1 cellular context compared by ENCODE assay signal in genomic region chr13:99296270-99296865, GRCh38.
TF ChIP-seq lines count a peak whose summit lies in the region.

No MANE protein-coding gene starts in this region.

TF ChIP-seq in IMR-90, 13 proteins besides CTCF, POLR2A, EP300 and RAD21 (continued from another document):
- TF ChIP-seq CHD1 (IDR thresholded peaks at IDR 0.05; ENCODE audit: low read depth, low read length): no peak
- TF ChIP-seq SMC3 (IDR thresholded peaks at IDR 0.05; ENCODE audit: low read depth, low read length): no peak
